ENCODE assay signal across 1 cellular context in genomic region chr19:53517114-53517741, GRCh38.
TF ChIP-seq lines count a peak whose summit lies in the region.

No MANE protein-coding gene starts in this region.

TF ChIP-seq in K562, 482 proteins besides CTCF, POLR2A, EP300 and RAD21 (continued from another document and continues in another):
- TF ChIP-seq ZNF449 (CRISPR knock-in tag; IDR thresholded peaks at IDR 0.05) (peak; percentile 94), ZFPM2 (CRISPR knock-in tag; IDR thresholded peaks at IDR 0.05) (peak; percentile 73; the same call in 1 of the 2 replicates), PBX2 (CRISPR knock-in tag; IDR thresholded peaks at IDR 0.05; ENCODE audit: low read depth) (no peak), PBX2 (tag; conservative IDR thresholded peaks at IDR 0.05; ENCODE audit: low read depth) (no peak), PYGO2 (tag; IDR thresholded peaks at IDR 0.05) (peak; percentile 87), HNRNPK (IDR thresholded peaks at IDR 0.05; ENCODE audit: low read depth, low read length, poor library complexity, severe bottlenecking) (no peak), GMEB1 (CRISPR knock-in tag; IDR thresholded peaks at IDR 0.05) (peak; percentile 64), ATF1 (CRISPR knock-in tag; IDR thresholded peaks at IDR 0.05) (no peak), ATF1 (tag; IDR thresholded peaks at IDR 0.05) (0 out of 2 replicates have a peak, but pooled peaks have one; percentile 20), FOXO4 (CRISPR knock-in tag; IDR thresholded peaks at IDR 0.05) (peak; percentile 95), HMGXB4 (CRISPR knock-in tag; IDR thresholded peaks at IDR 0.05) (no peak), POLR2G (IDR thresholded peaks at IDR 0.05; ENCODE audit: low read depth, low read length) (no peak), ZNF584 (CRISPR knock-in tag; IDR thresholded peaks at IDR 0.05; ENCODE audit: low read depth) (peak; percentile 99), ZNF511 (CRISPR knock-in tag; IDR thresholded peaks at IDR 0.05) (no peak), ARNT (IDR thresholded peaks at IDR 0.05) (no peak), MTA2 (IDR thresholded peaks at IDR 0.05; ENCODE audit: low read depth) (peak; percentile 75), MGA (IDR thresholded peaks at IDR 0.05) (no peak), ZKSCAN1 (IDR thresholded peaks at IDR 0.05; ENCODE audit: low read depth, low read length) (no peak), ZBTB12 (CRISPR knock-in tag; IDR thresholded peaks at IDR 0.05) (peak; percentile 89), CHD2 (IDR thresholded peaks at IDR 0.05; ENCODE audit: low read depth, low read length) (no peak), CHCHD3 (CRISPR knock-in tag; IDR thresholded peaks at IDR 0.05) (no peak), ZNF445 (CRISPR knock-in tag; IDR thresholded peaks at IDR 0.05; ENCODE audit: low read depth) (peak; percentile 78), ZNF507 (tag; conservative IDR thresholded peaks at IDR 0.05) (peak; percentile 66)
